9 cellular contexts compared by ENCODE assay signal in genomic region chr7:151428393-151429231, GRCh38. TPM values are rescaled to one million over a fixed set of nuclear protein-coding genes. Genes with fewer than 3 reads are reported as not detected.
DNase-seq lines count a peak whose midpoint lies in the region; FAIRE-seq and TF ChIP-seq lines count a peak whose summit lies in the region.
"Had no signal": no experiment of that assay in that cellular context is flagged by ENCODE, and none has a peak within 500 bp of the region (broad histone marks: within the 10 kb centered on the region; RNA-seq: fewer than 3 reads in every experiment).

No MANE protein-coding gene starts in this region.

- TF ChIP-seq CTCF in Peyer's patch (IDR thresholded peaks at IDR 0.05) (no peak), fibroblast of pulmonary artery (IDR thresholded peaks at IDR 0.05; ENCODE audit: low read length, missing control alignments) (no peak)

- H3K9me3 ChIP-seq in Peyer's patch, result no peaks in the 10 kb centered on the region

- FAIRE-seq in GM19239 (lab: Jason Lieb, UNC), result no peak

- no peak for TF ChIP-seq POLR2A in Peyer's patch (IDR thresholded peaks at IDR 0.05)

- H3K36me3 ChIP-seq in Peyer's patch, result no peaks in the 10 kb centered on the region

- peaks cover 0 to 6% (median 0%) of the 10 kb centered on the region in 4 donors for H3K4me1 ChIP-seq in Peyer's patch

- DNase-seq in NCI-H1092 treated with DMSO at 0.1 percent for 48 hours (lab: John Stamatoyannopoulos, UW) (peak; percentile 10), NCI-H1092 (lab: John Stamatoyannopoulos, UW) (no peak), Peyer's patch (no peak), fibroblast of pulmonary artery (ENCODE audit: low read depth) (peak; percentile 68), skeletal muscle cell (ENCODE audit: low read depth) (peak; percentile 43), germinal center (ENCODE audit: low spot score) (no peak), GM19239 (ENCODE audit: insufficient read length, low spot score) (no peak), GM19238 (ENCODE audit: insufficient read length, low spot score) (no peak)
- DNase-seq: stimulated activated CD4-positive, alpha-beta T cell treated with anti-CD3 and anti-CD28 coated beads, Interleukin-12 subunit alpha, Interleukin-12 subunit beta, amount 100 ng/mL, for 4 hours had no signal

- peak overlapping the region in 3 of 4 donors; percentile 39 to 58 (median 58) for H3K27ac ChIP-seq in Peyer's patch

- no peaks in the 10 kb centered on the region for H3K27me3 ChIP-seq in Peyer's patch

- H3K4me3 ChIP-seq in Peyer's patch (no peak overlapping the region), fibroblast of pulmonary artery (replicated peaks; ENCODE audit: low read depth, low read length) (no peak overlapping the region), skeletal muscle cell (ENCODE audit: low read depth, low read length) (no peak overlapping the region)

RNA-seq across cellular contexts. Expression of gene CRYGN, which starts 11.3 kb away (rescaled TPM):
- not detected for total RNA-seq in Peyer's patch

RNA-seq across cellular contexts. Expression of gene WDR86, which starts 18.8 kb away (rescaled TPM):
- total RNA-seq in Peyer's patch, result 10 to 100 TPM in 1 of 4 donors, 1 to 10 TPM in 2, not detected in 1; 5.9 to 13.2 (median 6.6) TPM

Comparison
In these comparisons a context has a peak if more than half of its experiments do, and no peak if none do; other contexts are left out.
1. DNase-seq: peak in NCI-H1092 treated with DMSO at 0.1 percent for 48 hours (single experiment), fibroblast of pulmonary artery (single experiment) and skeletal muscle cell (single experiment); none in NCI-H1092 (single experiment), Peyer's patch (0 of 3), germinal center (single experiment), GM19239 (single experiment) and GM19238 (single experiment).